In genomic region chr4:158786155-158786581, GRCh38 we compare ENCODE assay signal across 11 cellular contexts. TPM values are rescaled to one million over a fixed set of nuclear protein-coding genes. Genes with fewer than 3 reads are reported as not detected.
A peak's percentile ranks its signal among the peaks of the same experiment; 100 is the strongest.
DNase-seq lines count a peak whose midpoint lies in the region; ATAC-seq and TF ChIP-seq lines count a peak whose summit lies in the region.
"Had no signal": no experiment of that assay in that cellular context is flagged by ENCODE, and none has a peak within 500 bp of the region (broad histone marks: within the 10 kb centered on the region; RNA-seq: fewer than 3 reads in every experiment).

No MANE protein-coding gene starts in this region.

- TF ChIP-seq CTCF in type B pancreatic cell (conservative IDR thresholded peaks at IDR 0.05) = no peak

- peaks cover 37% of the 10 kb centered on the region for H3K4me1 Mint-ChIP-seq in activated T-cell treated with anti-CD3 and anti-CD28 coated beads, Interleukin-2, amount 50 U/mL, for 72 hours (ENCODE audit: low read depth)
- peaks cover 57% of the 10 kb centered on the region for H3K4me1 Mint-ChIP-seq in type B pancreatic cell (ENCODE audit: unreplicated experiment)

- H3K9ac ChIP-seq in mucosa of rectum (ENCODE audit: low read depth in 1 of 2, low read length in 2 of 2) = peak overlapping the region in 1 of 2 donors; percentile 22

- peak overlapping the region; percentile 39 to 58 for H3K27ac ChIP-seq in mucosa of rectum (ENCODE audit: low read depth in 2 of 2, low read length in 2 of 2)
- H3K27ac ChIP-seq: neutrophil had no signal

- no peaks in the 10 kb centered on the region for H3K27me3 Mint-ChIP-seq in activated T-cell treated with anti-CD3 and anti-CD28 coated beads, Interleukin-2, amount 50 U/mL, for 72 hours (ENCODE audit: low read depth)
- H3K27me3 Mint-ChIP-seq in type B pancreatic cell = no peaks in the 10 kb centered on the region

- no peaks in the 10 kb centered on the region for H3K27me3 ChIP-seq in mucosa of rectum (ENCODE audit: control insufficient read depth in 2 of 2, insufficient read depth in 2 of 2, low read length in 2 of 2)
- H3K27me3 ChIP-seq: neutrophil had no signal

- no peak for DNase-seq in activated T-cell treated with anti-CD3 and anti-CD28 coated beads, Interleukin-2, amount 50 U/mL, for 72 hours
- no peak for DNase-seq in activated T-cell treated with anti-CD3 and anti-CD28 coated beads, Interleukin-2, amount 50 U/mL, for 48 hours
- DNase-seq in dermis blood vessel endothelial cell (peak; percentile 32), type B pancreatic cell (ENCODE audit: extremely low spot score, unreplicated experiment) (no peak), hippocampal formation (lab: John Stamatoyannopoulos, UW) (no peak)
- no peak for DNase-seq in NK-92 treated with Interleukin-12 subunit alpha and Interleukin-12 subunit beta, amount 100 ng/mL, for 24 hours (lab: John Stamatoyannopoulos, UW)
- DNase-seq: activated effector memory CD4-positive, alpha-beta T cell treated with Interleukin-2 at 50 U/mL for 16 hours; NCI-H1694 had no signal

- H3K9me3 Mint-ChIP-seq in activated T-cell treated with anti-CD3 and anti-CD28 coated beads, Interleukin-2, amount 50 U/mL, for 72 hours = no peaks in the 10 kb centered on the region
- H3K9me3 Mint-ChIP-seq in type B pancreatic cell = no peaks in the 10 kb centered on the region

- no peak overlapping the region for H3K4me3 Mint-ChIP-seq in activated T-cell treated with anti-CD3 and anti-CD28 coated beads, Interleukin-2, amount 50 U/mL, for 72 hours
- H3K4me3 Mint-ChIP-seq in type B pancreatic cell = peak overlapping the region; percentile 8

- H3K36me3 Mint-ChIP-seq in activated T-cell treated with anti-CD3 and anti-CD28 coated beads, Interleukin-2, amount 50 U/mL, for 72 hours (ENCODE audit: insufficient read depth in 2 of 2) = no peaks in the 10 kb centered on the region
- H3K36me3 Mint-ChIP-seq in type B pancreatic cell = no peaks in the 10 kb centered on the region

- no peaks in the 10 kb centered on the region for H3K36me3 ChIP-seq in mucosa of rectum (ENCODE audit: control insufficient read depth in 2 of 2, insufficient read depth in 2 of 2, low read length in 2 of 2)
- H3K36me3 ChIP-seq: neutrophil had no signal

- no peak for ATAC-seq in activated T-cell treated with anti-CD3 and anti-CD28 coated beads, Interleukin-2, amount 50 U/mL, for 72 hours (replicated peaks in 1 of 2)
- no peak for ATAC-seq in GM21390 (IDR thresholded peaks at IDR 0.05; ENCODE audit: unreplicated experiment)

- no peak overlapping the region for H3K4me3 ChIP-seq in mucosa of rectum (ENCODE audit: low read length in 2 of 2)

- H3K27ac Mint-ChIP-seq in activated T-cell treated with anti-CD3 and anti-CD28 coated beads, Interleukin-2, amount 50 U/mL, for 72 hours = peak overlapping the region; percentile 68
- H3K27ac Mint-ChIP-seq in type B pancreatic cell = peak overlapping the region; percentile 84

- H3K9me3 ChIP-seq in mucosa of rectum (ENCODE audit: control insufficient read depth in 2 of 2, low read length in 2 of 2) = no peaks in the 10 kb centered on the region
- H3K9me3 ChIP-seq: neutrophil had no signal

- peaks cover 21 to 56% of the 10 kb centered on the region in 2 donors for H3K4me1 ChIP-seq in mucosa of rectum (ENCODE audit: control insufficient read depth in 2 of 2, insufficient read depth in 2 of 2, low read length in 2 of 2)

RNA-seq across cellular contexts. Expression of gene FNIP2, which starts 17.3 kb away (rescaled TPM):
- 10 to 100 TPM; 12.7 to 20.1 TPM for total RNA-seq in activated T-cell treated with anti-CD3 and anti-CD28 coated beads, Interleukin-2, amount 50 U/mL, for 72 hours
- total RNA-seq in dermis blood vessel endothelial cell = 59.6 and 62.3 TPM in 2 replicates
- 31.0 and 36.5 TPM in 2 replicates for total RNA-seq in type B pancreatic cell (ENCODE audit: low replicate concordance)
